Comparison of ENCODE assay signal across 9 cellular contexts in the genomic region with DNA sequence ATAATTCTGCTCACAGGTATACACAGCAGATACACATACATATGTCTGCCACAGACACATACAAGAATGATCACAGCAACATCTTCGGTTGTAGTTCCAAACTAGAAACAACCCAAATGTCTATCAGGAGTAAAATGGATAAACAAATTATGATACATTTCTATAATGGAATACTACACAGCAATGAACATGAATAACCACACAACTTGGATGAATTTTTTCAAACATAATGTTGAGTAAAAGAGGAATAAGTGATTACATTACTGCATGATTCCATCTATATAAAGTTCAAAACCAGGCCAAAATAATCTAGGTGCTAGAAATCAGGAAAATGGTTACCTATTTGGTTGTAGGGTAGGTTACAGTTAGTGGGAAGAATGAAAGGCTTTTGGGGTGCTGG. TPM values are rescaled to one million over a fixed set of nuclear protein-coding genes. Genes with fewer than 3 reads are reported as not detected.
"Had no signal": no experiment of that assay in that cellular context is flagged by ENCODE, and none has a peak within 500 bp of the region (broad histone marks: within the 10 kb centered on the region; RNA-seq: fewer than 3 reads in every experiment).

No MANE protein-coding gene starts in this region.

- ATAC-seq: GM12878 had no signal

- DNase-seq: GDM1, GF-D8 had no signal

- FAIRE-seq: G401.6, GM12878, GM12891, GM12892, GM18507, GM19239 had no signal

- H3K4me3 ChIP-seq: GM12878 had no signal

RNA-seq across cellular contexts. Expression of gene EGFLAM, which starts 4.6 kb away (rescaled TPM):
- total RNA-seq: G401, GM12878 had no signal
